33 cellular contexts compared by ENCODE assay signal in genomic region chr10:20481054-20481453, GRCh38.
"Had no signal": no experiment of that assay in that cellular context is flagged by ENCODE, and none has a peak within 500 bp of the region (broad histone marks: within the 10 kb centered on the region; RNA-seq: fewer than 3 reads in every experiment).

No MANE protein-coding gene starts in this region.

- DNase-seq: Karpas-422, Kasumi-1, MG63, MM.1S, MV-4-11, NCI-H1048, NCI-H1092, NCI-H1092 treated with DMSO at 0.1 percent for 48 hours, NCI-H1105, NCI-H1105 treated with DMSO at 0.1 percent for 48 hours, NCI-H1417, NCI-H1417 treated with DMSO at 0.1 percent for 48 hours, NCI-H1436, NCI-H1436 treated with DMSO at 0.1 percent for 48 hours, NCI-H146, NCI-H1694, NCI-H1694 treated with DMSO at 0.1 percent for 48 hours, NCI-H187, NCI-H187 treated with DMSO at 0.1 percent for 48 hours, NCI-H1930, NCI-H2029, NCI-H2029 treated with DMSO at 0.1 percent for 48 hours, NCI-H2081, NCI-H2081 treated with DMSO at 0.1 percent for 48 hours, NCI-H2107, NCI-H2171, NCI-H2171 treated with DMSO at 0.1 percent for 48 hours, NCI-H2227 treated with DMSO at 0.1 percent for 48 hours, NCI-H226, NCI-H345, NCI-H446, NCI-H446 treated with DMSO at 0.1 percent for 48 hours, NCI-H510A had no signal
